Comparison of ENCODE assay signal across 8 cellular contexts in the genomic region with DNA sequence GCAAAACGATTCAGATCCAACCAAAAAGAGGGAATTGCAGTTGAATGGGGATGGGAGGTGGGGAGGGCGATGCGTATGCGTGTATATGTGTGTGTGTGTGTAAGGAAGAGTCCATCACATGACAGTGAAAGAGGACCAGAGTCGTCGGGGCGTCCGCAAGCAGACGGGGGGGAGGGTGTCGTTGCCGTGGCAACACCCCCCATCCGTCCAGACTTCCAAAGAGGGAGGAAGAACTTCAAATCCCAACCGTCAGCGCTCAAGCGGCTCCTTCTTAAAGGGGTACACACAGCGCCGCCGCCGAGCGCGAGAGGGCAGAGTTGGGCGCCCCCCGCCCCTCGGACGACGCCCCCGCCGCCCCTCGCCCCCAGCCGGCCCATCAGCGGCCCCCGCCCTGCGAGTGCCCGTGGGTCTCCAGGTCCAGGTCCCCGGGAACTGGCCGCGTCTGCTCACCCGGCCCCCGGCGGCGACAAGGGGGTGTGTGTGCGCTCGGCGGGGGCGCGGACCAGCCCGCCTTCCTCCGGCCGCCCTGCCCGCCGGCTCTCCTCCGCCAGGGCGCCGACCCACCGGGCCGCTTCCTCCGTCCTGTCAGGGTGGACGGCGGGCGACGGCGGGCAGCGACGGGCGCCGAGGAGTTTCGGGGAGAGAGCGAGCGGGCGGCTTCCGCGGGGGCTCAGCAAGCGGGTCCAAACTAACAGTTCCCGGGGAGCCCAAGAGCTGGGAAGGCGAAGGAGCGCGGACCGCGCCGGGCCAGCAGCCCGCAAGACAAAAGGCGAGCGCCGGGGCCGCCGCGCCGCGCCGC. TPM values are rescaled to one million over a fixed set of nuclear protein-coding genes. Genes with fewer than 3 reads are reported as not detected.
DNase-seq lines count a peak whose midpoint lies in the region; FAIRE-seq and TF ChIP-seq lines count a peak whose summit lies in the region.

No MANE protein-coding gene starts in this region.

- CTCF ChIA-PET in RWPE1 (lab: Yijun Ruan, JAX), result interaction anchor here (0.5 kb wide), 1 partner anchor 136 kb away, joined by 3 read pairs; no protein-coding TSS in a partner anchor
- CTCF ChIA-PET in activated naive CD4-positive, alpha-beta T cell treated with anti-CD3 and anti-CD28 coated beads, Interleukin-2, amount 10 ng/mL, durations not matched to agents 7 days and 5 days (lab: Charles Lee), result interaction anchor here (1.3 kb wide), 1 partner anchor 11 kb away, joined by 4 read pairs; no protein-coding TSS in a partner anchor

- H3K4me3 Mint-ChIP-seq in activated naive CD4-positive, alpha-beta T cell treated with anti-CD3 and anti-CD28 coated beads, Interleukin-2, amount 10 ng/mL, durations not matched to agents 7 days and 5 days, result peak overlapping the region; percentile 86
- H3K4me3 Mint-ChIP-seq in neural crest cell, result peak overlapping the region; percentile 97

- POLR2A ChIA-PET in RWPE1 (lab: Yijun Ruan, JAX; ENCODE audit: low non-redundant PET), result no interaction called here

- H3K27ac Mint-ChIP-seq in activated naive CD4-positive, alpha-beta T cell treated with anti-CD3 and anti-CD28 coated beads, Interleukin-2, amount 10 ng/mL, durations not matched to agents 7 days and 5 days, result peak overlapping the region; percentile 85
- peak overlapping the region; percentile 98 for H3K27ac Mint-ChIP-seq in neural crest cell (ENCODE audit: unreplicated experiment)

- H3K9me3 Mint-ChIP-seq in activated naive CD4-positive, alpha-beta T cell treated with anti-CD3 and anti-CD28 coated beads, Interleukin-2, amount 10 ng/mL, durations not matched to agents 7 days and 5 days, result no peaks in the 10 kb centered on the region
- no peaks in the 10 kb centered on the region for H3K9me3 Mint-ChIP-seq in neural crest cell

- TF ChIP-seq CTCF in RWPE1 (conservative IDR thresholded peaks at IDR 0.05; ENCODE audit: low read depth) (no peak), neural crest cell (conservative IDR thresholded peaks at IDR 0.05) (peak; percentile 20), tibial nerve (IDR thresholded peaks at IDR 0.05) (peak in 2 of 5 experiments; percentile 20 to 25)

- peaks cover 0 to 25% (median 5%) of the 10 kb centered on the region in 4 donors for H3K4me1 ChIP-seq in tibial nerve

- peaks cover 22% of the 10 kb centered on the region for H3K4me1 Mint-ChIP-seq in activated naive CD4-positive, alpha-beta T cell treated with anti-CD3 and anti-CD28 coated beads, Interleukin-2, amount 10 ng/mL, durations not matched to agents 7 days and 5 days
- H3K4me1 Mint-ChIP-seq in neural crest cell, result peaks cover 28% of the 10 kb centered on the region

- peak; percentile 83 for DNase-seq in Daoy (ENCODE audit: low read depth)
- DNase-seq in H4 (ENCODE audit: low spot score), result peak; percentile 90
- DNase-seq in LHCN-M2 (ENCODE audit: low read depth), result peak; percentile 90
- peak; percentile 59 for DNase-seq in RWPE1 (ENCODE audit: low spot score)
- DNase-seq in activated naive CD4-positive, alpha-beta T cell treated with anti-CD3 and anti-CD28 coated beads, Interleukin-2, amount 10 ng/mL, durations not matched to agents 7 days and 5 days, result peak; percentile 74
- peak; percentile 64 to 65 for DNase-seq in frontal cortex (ENCODE audit: low spot score in 2 of 2)
- DNase-seq in neural crest cell (ENCODE audit: low read depth, low spot score), result peak; percentile 53
- peak; percentile 15 to 33 for DNase-seq in tibial nerve (ENCODE audit: low spot score in 2 of 2)

- TF ChIP-seq POLR2A in tibial nerve (IDR thresholded peaks at IDR 0.05), result no peak

- H3K36me3 ChIP-seq in tibial nerve, result no peaks in the 10 kb centered on the region

- H3K36me3 Mint-ChIP-seq in activated naive CD4-positive, alpha-beta T cell treated with anti-CD3 and anti-CD28 coated beads, Interleukin-2, amount 10 ng/mL, durations not matched to agents 7 days and 5 days, result no peaks in the 10 kb centered on the region
- H3K36me3 Mint-ChIP-seq in neural crest cell (ENCODE audit: low read depth), result no peaks in the 10 kb centered on the region

- H3K27ac ChIP-seq in RWPE1 (peak overlapping the region; percentile 96), tibial nerve (peak overlapping the region; percentile 91 to 97 (median 96))

- peaks cover 49% of the 10 kb centered on the region for H3K27me3 Mint-ChIP-seq in activated naive CD4-positive, alpha-beta T cell treated with anti-CD3 and anti-CD28 coated beads, Interleukin-2, amount 10 ng/mL, durations not matched to agents 7 days and 5 days
- peaks cover 17% of the 10 kb centered on the region for H3K27me3 Mint-ChIP-seq in neural crest cell (ENCODE audit: low read depth)

- H3K27me3 ChIP-seq in tibial nerve, result no peaks in the 10 kb centered on the region

- no peaks in the 10 kb centered on the region for H3K9me3 ChIP-seq in tibial nerve

- H3K4me3 ChIP-seq in tibial nerve, result peak overlapping the region; percentile 74 to 98 (median 90)

- no peak for FAIRE-seq in frontal cortex (lab: Jason Lieb, UNC)

- WGBS in tibial nerve, 2 donors, result 0 to 1% methylated on average over 13 to 61 of the region's 90 CpGs

- peak in 1 of 2 donors; percentile 7 for TF ChIP-seq EP300 in tibial nerve (IDR thresholded peaks at IDR 0.05)

RNA-seq across cellular contexts. Expression of a gene that starts 0.7 kb away (rescaled TPM):
- total RNA-seq in Daoy (2014; rRNA removed; shearing (Covaris generic)), result 21.6 and 22.2 TPM in 2 replicates
- total RNA-seq in H4 (2014; rRNA removed; shearing (Covaris generic)), result 12.1 and 23.0 TPM in 2 replicates
- total RNA-seq in LHCN-M2 (2014; rRNA removed) (27.6 and 29.8 TPM in 2 replicates), frontal cortex (60.7 TPM), neural crest cell (26.1 and 29.0 TPM in 2 replicates), tibial nerve (10 to 100 TPM; 17.3 to 35.0 (median 18.7) TPM)
- polyA plus RNA-seq in LHCN-M2 (2012), result 2.9 TPM

Comparison
In these comparisons a context has a peak if more than half of its experiments do, and no peak if none do; other contexts are left out.
1. Peak in every context shown above with its lines: DNase-seq, H3K4me3 ChIP-seq and H3K27ac ChIP-seq.
2. DNase-seq: peak in every context shown above with its lines; median percentile 90 in H4; 90 in LHCN-M2; 83 in Daoy; 74 in activated naive CD4-positive, alpha-beta T cell treated with anti-CD3 and anti-CD28 coated beads, Interleukin-2, amount 10 ng/mL, durations not matched to agents 7 days and 5 days; 64 in frontal cortex; 59 in RWPE1; 53 in neural crest cell; 24 in tibial nerve.